1 cellular context compared by ENCODE assay signal in genomic region chr11:76859708-76860233, GRCh38.
TF ChIP-seq lines count a peak whose summit lies in the region.

No MANE protein-coding gene starts in this region.

TF ChIP-seq in H1, 55 proteins besides CTCF, POLR2A, EP300 and RAD21 (continued from another document):
- no peak for TF ChIP-seq CTBP2 (IDR thresholded peaks at IDR 0.05; ENCODE audit: borderline replicate concordance, insufficient read depth, insufficient read length, low read length)
- no peak for TF ChIP-seq EGR1 (IDR thresholded peaks at IDR 0.05; ENCODE audit: borderline replicate concordance, low read depth, low read length)
- TF ChIP-seq CEBPB (IDR thresholded peaks at IDR 0.05; ENCODE audit: low read depth, low read length), result no peak
- no peak for TF ChIP-seq CHD2 (IDR thresholded peaks at IDR 0.05; ENCODE audit: low read length)
- TF ChIP-seq SRF (IDR thresholded peaks at IDR 0.05; ENCODE audit: low read depth, low read length), result no peak
- no peak for TF ChIP-seq ATF3 (IDR thresholded peaks at IDR 0.05; ENCODE audit: insufficient read depth, low read depth, low read length)
- TF ChIP-seq RNF2 (IDR thresholded peaks at IDR 0.05; ENCODE audit: borderline replicate concordance, low read depth, low read length, missing control alignments, poor library complexity, severe bottlenecking), result no peak
- no peak for TF ChIP-seq YY1 (IDR thresholded peaks at IDR 0.05; ENCODE audit: low read depth, low read length)
- TF ChIP-seq ZNF274 (IDR thresholded peaks at IDR 0.05; ENCODE audit: borderline replicate concordance, extremely low read depth, low read length), result no peak
- TF ChIP-seq SIN3A (conservative IDR thresholded peaks at IDR 0.05 in 1 of 2, IDR thresholded peaks at IDR 0.05 in 1 of 2; ENCODE audit: low read depth in 1 of 2, low read length in 2 of 2), result no peak
TF ChIP-seq in H1: peak in this region for 0.
